22 cellular contexts compared by ENCODE assay signal in the genomic region with DNA sequence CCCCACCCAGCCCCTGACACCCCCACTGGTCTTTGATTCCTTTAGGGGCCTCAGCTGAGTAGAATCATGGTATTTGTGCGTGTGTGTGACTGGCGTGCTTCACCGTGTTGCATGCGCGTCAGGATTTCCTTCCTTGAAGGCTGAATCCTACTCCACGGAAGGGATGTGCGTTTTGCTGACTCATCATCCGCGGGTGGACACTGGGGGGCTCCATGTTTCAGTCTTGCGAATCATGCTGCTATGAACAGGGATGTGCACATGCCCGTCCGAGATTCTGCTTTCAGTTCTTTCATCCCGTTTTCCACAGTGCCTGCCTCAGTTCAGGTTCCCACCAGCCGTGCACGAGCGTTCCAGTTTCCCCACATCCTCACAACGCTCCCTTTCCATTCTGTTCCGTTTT. TPM values are rescaled to one million over a fixed set of nuclear protein-coding genes. Genes with fewer than 3 reads are reported as not detected.
DNase-seq lines count a peak whose midpoint lies in the region; ATAC-seq, FAIRE-seq and TF ChIP-seq lines count a peak whose summit lies in the region.
"Had no signal": no experiment of that assay in that cellular context is flagged by ENCODE, and none has a peak within 500 bp of the region (broad histone marks: within the 10 kb centered on the region; RNA-seq: fewer than 3 reads in every experiment).

No MANE protein-coding gene starts in this region.

- TF ChIP-seq CTCF in K562 (IDR thresholded peaks at IDR 0.05 in 2 of 3, conservative IDR thresholded peaks at IDR 0.05 in 1 of 3; ENCODE audit: insufficient read depth in 2 of 3, low read depth in 1 of 3, low read length in 3 of 3) (no peak), D721Med (IDR thresholded peaks at IDR 0.05; ENCODE audit: insufficient read depth, missing control alignments) (no peak)

- H3K79me2 ChIP-seq in K562 (ENCODE audit: control insufficient read depth, insufficient read depth, low read length) = no peaks in the 10 kb centered on the region

- intact Hi-C loops in K562 (cut with micrococcal nuclease) = loop anchor here (10.0 kb wide), 1 partner anchor 90 kb away; no protein-coding TSS in a partner anchor

- CTCF ChIA-PET in K562 (lab: Yijun Ruan, JAX; ENCODE audit: low intra/inter-chr PET ratio) = no interaction called here

- TF ChIP-seq EP300 in K562 (IDR thresholded peaks at IDR 0.05; ENCODE audit: low read length) = no peak

- H3K9me1 ChIP-seq in K562 (ENCODE audit: control insufficient read depth, insufficient read depth, low read length) = no peaks in the 10 kb centered on the region

- H3K4me1 ChIP-seq in BLaER1 (peaks cover 45% of the 10 kb centered on the region), K562 (replicated peaks in 1 of 2; ENCODE audit: control insufficient read depth in 2 of 2, insufficient read depth in 2 of 2, low read length in 2 of 2) (no peaks in the 10 kb centered on the region; a peak in 1 of 5 replicates)

- H3K36me3 ChIP-seq in BLaER1 = no peaks in the 10 kb centered on the region
- no peaks in the 10 kb centered on the region for H3K36me3 ChIP-seq in K562 (ENCODE audit: control insufficient read depth, insufficient read depth, low read length)

- H3K27me3 ChIP-seq in BLaER1 (peaks cover 6% of the 10 kb centered on the region), K562 (ENCODE audit: control insufficient read depth in 2 of 2, insufficient read depth in 2 of 2, low read length in 2 of 2) (peaks cover 6 to 50% of the 10 kb centered on the region in 2 experiments)

- H2AFZ ChIP-seq in K562 (ENCODE audit: low read depth, low read length) = no peak overlapping the region

- H3K4me2 ChIP-seq in BLaER1 = peak overlapping the region; percentile 78
- H3K4me2 ChIP-seq in K562 (ENCODE audit: insufficient read depth, low read length) = no peak overlapping the region
- H3K4me2 ChIP-seq: KMS-11 had no signal

- ATAC-seq in K562 = no peak
- ATAC-seq in GM18498 (IDR thresholded peaks at IDR 0.05; ENCODE audit: unreplicated experiment) = no peak
- ATAC-seq in HG02678 (IDR thresholded peaks at IDR 0.05; ENCODE audit: unreplicated experiment) = no peak
- ATAC-seq: SK-N-SH treated with all-trans-retinoic acid at 6 μM for 48 hours had no signal

- no peak overlapping the region for H3K9ac ChIP-seq in BLaER1
- no peak overlapping the region for H3K9ac ChIP-seq in K562 (ENCODE audit: insufficient read depth in 1 of 2, low read depth in 2 of 2, low read length in 2 of 2)
- H3K9ac ChIP-seq: KMS-11 had no signal

- WGBS in K562 (ENCODE audit: insufficient coverage, low coverage, missing lambda C conversion rate) = 2% methylated on average over 11 of the region's 18 CpGs

- DNase-seq in K562 (ENCODE audit: extremely low read depth in 1 of 4, low spot score in 3 of 4) (no peak), medulla oblongata (ENCODE audit: extremely low spot score) (peak; percentile 32), substantia nigra (lab: John Stamatoyannopoulos, UW) (peak in 19 of 49 donors; percentile 8 to 53 (median 28)), D721Med (ENCODE audit: insufficient read length, low spot score) (no peak)
- DNase-seq: GF-D8; H9; HFFc6; NCI-H1092 treated with DMSO at 0.1 percent for 48 hours; NCI-H1436 treated with DMSO at 0.1 percent for 48 hours; NCI-H2029; NCI-H2171; NCI-H345; NCI-H774; NK-92 treated with Interleukin-12 subunit alpha and Interleukin-12 subunit beta, amount 100 ng/mL, for 24 hours had no signal

- TF ChIP-seq RAD21 in K562 (CRISPR knock-in tag; conservative IDR thresholded peaks at IDR 0.05 in 1 of 2, IDR thresholded peaks at IDR 0.05 in 1 of 2) = no peak

- TF ChIP-seq POLR2A in K562 (conservative IDR thresholded peaks at IDR 0.05) = no peak

- H4K20me1 ChIP-seq in BLaER1 (no peaks in the 10 kb centered on the region; the same call in 1 of the 2 replicates), K562 (replicated peaks; ENCODE audit: control insufficient read depth, insufficient read depth, low read length) (no peaks in the 10 kb centered on the region)

- H3K27ac ChIP-seq in BLaER1 = no peak overlapping the region
- no peak overlapping the region for H3K27ac ChIP-seq in K562 (ENCODE audit: extremely low read depth, low read depth, low read length)
- peak overlapping the region; percentile 32 for H3K27ac ChIP-seq in substantia nigra (ENCODE audit: low read depth, low read length, poor library complexity, severe bottlenecking)
- H3K27ac ChIP-seq: HL-60, KMS-11 had no signal

- FAIRE-seq in K562 (lab: Jason Lieb, UNC) (no peak), D721Med (lab: Jason Lieb, UNC) (no peak)

- BruUV-seq in K562 (replicated peaks; lab: Mats Ljungman, UMichigan) = no TSS peak

- H3K4me3 ChIP-seq in BLaER1 (no peak overlapping the region), K562 (no peak overlapping the region)

- POLR2A ChIA-PET in K562 (lab: Yijun Ruan, JAX) = interaction anchor here (0.7 kb wide), 1 partner anchor 928 kb away, joined by 3 read pairs; no protein-coding TSS in a partner anchor

- in situ Hi-C loops in K562 (cut with MboI) = no loop called here

- H3K9me3 ChIP-seq in BLaER1 = no peaks in the 10 kb centered on the region
- H3K9me3 ChIP-seq in K562 (replicated peaks; ENCODE audit: control insufficient read depth, insufficient read depth, low read depth, low read length) = no peaks in the 10 kb centered on the region

TF ChIP-seq in K562, 482 proteins besides CTCF, POLR2A, EP300 and RAD21 (continues in another document):
- TF ChIP-seq ZNF436 (CRISPR knock-in tag; IDR thresholded peaks at IDR 0.05) = no peak
- no peak for TF ChIP-seq RFX1 (IDR thresholded peaks at IDR 0.05)
- no peak for TF ChIP-seq MYNN (IDR thresholded peaks at IDR 0.05)
- TF ChIP-seq MYNN (CRISPR knock-in tag; IDR thresholded peaks at IDR 0.05) = no peak
- no peak for TF ChIP-seq NCOR1 (IDR thresholded peaks at IDR 0.05)
- peak; percentile 83 for TF ChIP-seq ZNF316 (IDR thresholded peaks at IDR 0.05)
- TF ChIP-seq CCNT2 (IDR thresholded peaks at IDR 0.05; ENCODE audit: borderline replicate concordance, extremely low read depth, insufficient read length, low read depth, low read length) = no peak
- TF ChIP-seq TRIM28 (IDR thresholded peaks at IDR 0.05) = no peak
- no peak for TF ChIP-seq TGIF2 (CRISPR knock-in tag; IDR thresholded peaks at IDR 0.05)
- TF ChIP-seq, protein P1, sequence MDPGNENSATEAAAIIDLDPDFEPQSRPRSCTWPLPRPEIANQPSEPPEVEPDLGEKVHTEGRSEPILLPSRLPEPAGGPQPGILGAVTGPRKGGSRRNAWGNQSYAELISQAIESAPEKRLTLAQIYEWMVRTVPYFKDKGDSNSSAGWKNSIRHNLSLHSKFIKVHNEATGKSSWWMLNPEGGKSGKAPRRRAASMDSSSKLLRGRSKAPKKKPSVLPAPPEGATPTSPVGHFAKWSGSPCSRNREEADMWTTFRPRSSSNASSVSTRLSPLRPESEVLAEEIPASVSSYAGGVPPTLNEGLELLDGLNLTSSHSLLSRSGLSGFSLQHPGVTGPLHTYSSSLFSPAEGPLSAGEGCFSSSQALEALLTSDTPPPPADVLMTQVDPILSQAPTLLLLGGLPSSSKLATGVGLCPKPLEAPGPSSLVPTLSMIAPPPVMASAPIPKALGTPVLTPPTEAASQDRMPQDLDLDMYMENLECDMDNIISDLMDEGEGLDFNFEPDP (CRISPR knock-in tag; IDR thresholded peaks at IDR 0.05) = no peak
- TF ChIP-seq MAFF (IDR thresholded peaks at IDR 0.05; ENCODE audit: low read length) = peak; percentile 79
- no peak for TF ChIP-seq RHOXF2B (CRISPR knock-in tag; conservative IDR thresholded peaks at IDR 0.05)
- no peak for TF ChIP-seq STAT5A (IDR thresholded peaks at IDR 0.05; ENCODE audit: borderline replicate concordance, low read length)
- TF ChIP-seq MAFG (tag; conservative IDR thresholded peaks at IDR 0.05) = peak; percentile 79
- no peak for TF ChIP-seq KAT7 (CRISPR knock-in tag; IDR thresholded peaks at IDR 0.05; ENCODE audit: borderline replicate concordance)
- TF ChIP-seq, protein P2, sequence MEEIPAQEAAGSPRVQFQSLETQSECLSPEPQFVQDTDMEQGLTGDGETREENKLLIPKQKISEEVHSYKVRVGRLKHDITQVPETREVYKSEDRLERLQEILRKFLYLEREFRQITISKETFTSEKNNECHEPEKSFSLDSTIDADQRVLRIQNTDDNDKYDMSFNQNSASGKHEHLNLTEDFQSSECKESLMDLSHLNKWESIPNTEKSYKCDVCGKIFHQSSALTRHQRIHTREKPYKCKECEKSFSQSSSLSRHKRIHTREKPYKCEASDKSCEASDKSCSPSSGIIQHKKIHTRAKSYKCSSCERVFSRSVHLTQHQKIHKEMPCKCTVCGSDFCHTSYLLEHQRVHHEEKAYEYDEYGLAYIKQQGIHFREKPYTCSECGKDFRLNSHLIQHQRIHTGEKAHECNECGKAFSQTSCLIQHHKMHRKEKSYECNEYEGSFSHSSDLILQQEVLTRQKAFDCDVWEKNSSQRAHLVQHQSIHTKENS (CRISPR knock-in tag; IDR thresholded peaks at IDR 0.05) = no peak
- no peak for TF ChIP-seq KHSRP (IDR thresholded peaks at IDR 0.05)
- no peak for TF ChIP-seq EGR1 (conservative IDR thresholded peaks at IDR 0.05)
- peak; percentile 68; the same call in 1 of the 2 replicates for TF ChIP-seq C11orf30 (IDR thresholded peaks at IDR 0.05; ENCODE audit: low read depth)

RNA-seq across cellular contexts. Expression of a gene that starts 20.9 kb away (rescaled TPM):
- 0.12 TPM in 1 of 2 replicates, not detected in the other for total RNA-seq in K562 (2011; cell fraction: chromatin; rRNA removed; ENCODE audit: low replicate concordance)
- under 0.01 TPM in 1 of 2 replicates, not detected in the other for total RNA-seq in K562 (2011; cell fraction: nucleolus; rRNA removed)
- total RNA-seq in K562 (2011; cell fraction: nucleoplasm; rRNA removed) = 0.15 TPM in 1 of 2 replicates, not detected in the other
- total RNA-seq in K562 (2014; rRNA removed) = not detected in 2 replicates
- not detected in 2 replicates for total RNA-seq in K562 (2014; rRNA removed; fragmentation: Illumina TruSeq; extraction: Trizol)
- 0.04 TPM in 1 of 2 replicates, not detected in the other for total RNA-seq in K562 (2015; rRNA removed; fragmentation: Illumina TruSeq; extraction: Trizol)
- not detected in 2 replicates for total RNA-seq in K562 (2021)
- polyA plus RNA-seq in K562 (2011; rRNA removed) = 0.01 TPM in 1 of 2 replicates, not detected in the other
- not detected in 2 replicates for polyA plus RNA-seq in K562 (2011; cell fraction: cytosol; rRNA removed)
- polyA plus RNA-seq in K562 (2011; cell fraction: nucleus; rRNA removed) = 0.03 TPM in 1 of 2 replicates, not detected in the other
- 0.04 and 1.4 TPM in 2 replicates for polyA plus RNA-seq in K562 (2012)
- not detected in 2 replicates for polyA plus RNA-seq in K562 (2014; fragmentation: Illumina TruSeq; extraction: Trizol)
- not detected for polyA plus RNA-seq in K562 (2014; fragmentation: Nextera tagmentation; extraction: Ambion mirVana)
- 0.01 TPM in 1 of 2 replicates, not detected in the other for polyA plus RNA-seq in K562 (2014; rRNA removed)
- polyA minus RNA-seq in K562 (2011; rRNA and poly(A)+ RNA removed) = not detected in 2 replicates
- not detected in 2 replicates for polyA minus RNA-seq in K562 (2011; cell fraction: cytosol; rRNA and poly(A)+ RNA removed)
- under 0.01 TPM in 1 of 2 replicates, not detected in the other for polyA minus RNA-seq in K562 (2011; cell fraction: nucleus; rRNA and poly(A)+ RNA removed)
- total RNA-seq: HT-29 had no signal
- polyA plus RNA-seq: CD14-positive monocyte had no signal
